Comparison of ENCODE assay signal across 1 cellular context in the genomic region with DNA sequence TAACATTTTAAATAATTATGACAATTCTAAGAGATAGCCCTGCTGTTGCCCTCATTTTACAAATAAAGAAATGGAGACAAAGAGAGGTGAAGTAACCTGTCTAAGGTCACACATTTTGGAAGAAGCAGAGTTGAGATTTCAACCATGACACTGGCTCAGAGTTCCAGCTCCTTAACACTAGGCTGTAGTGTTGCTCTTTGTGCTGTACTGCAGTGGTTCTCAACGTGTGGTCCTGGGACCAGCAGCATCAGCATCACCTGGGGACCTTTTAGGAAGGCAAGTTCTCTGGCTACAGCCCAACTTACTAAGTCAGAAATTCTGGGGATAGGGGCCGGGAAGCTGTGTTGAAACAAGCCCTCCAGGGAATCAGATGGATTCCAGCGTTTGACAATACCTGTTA.
TF ChIP-seq lines count a peak whose summit lies in the region.

No MANE protein-coding gene starts in this region.

TF ChIP-seq in SK-N-SH, 30 proteins besides CTCF, POLR2A, EP300 and RAD21 (continued from another document):
- TF ChIP-seq, protein P1, sequence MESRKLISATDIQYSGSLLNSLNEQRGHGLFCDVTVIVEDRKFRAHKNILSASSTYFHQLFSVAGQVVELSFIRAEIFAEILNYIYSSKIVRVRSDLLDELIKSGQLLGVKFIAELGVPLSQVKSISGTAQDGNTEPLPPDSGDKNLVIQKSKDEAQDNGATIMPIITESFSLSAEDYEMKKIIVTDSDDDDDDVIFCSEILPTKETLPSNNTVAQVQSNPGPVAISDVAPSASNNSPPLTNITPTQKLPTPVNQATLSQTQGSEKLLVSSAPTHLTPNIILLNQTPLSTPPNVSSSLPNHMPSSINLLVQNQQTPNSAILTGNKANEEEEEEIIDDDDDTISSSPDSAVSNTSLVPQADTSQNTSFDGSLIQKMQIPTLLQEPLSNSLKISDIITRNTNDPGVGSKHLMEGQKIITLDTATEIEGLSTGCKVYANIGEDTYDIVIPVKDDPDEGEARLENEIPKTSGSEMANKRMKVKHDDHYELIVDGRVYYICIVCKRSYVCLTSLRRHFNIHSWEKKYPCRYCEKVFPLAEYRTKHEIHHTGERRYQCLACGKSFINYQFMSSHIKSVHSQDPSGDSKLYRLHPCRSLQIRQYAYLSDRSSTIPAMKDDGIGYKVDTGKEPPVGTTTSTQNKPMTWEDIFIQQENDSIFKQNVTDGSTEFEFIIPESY (IDR thresholded peaks at IDR 0.05; ENCODE audit: borderline replicate concordance, low read depth), result no peak
- no peak for TF ChIP-seq CHD2 (IDR thresholded peaks at IDR 0.05; ENCODE audit: low read length, partially characterized antibody)
- TF ChIP-seq, protein P2, sequence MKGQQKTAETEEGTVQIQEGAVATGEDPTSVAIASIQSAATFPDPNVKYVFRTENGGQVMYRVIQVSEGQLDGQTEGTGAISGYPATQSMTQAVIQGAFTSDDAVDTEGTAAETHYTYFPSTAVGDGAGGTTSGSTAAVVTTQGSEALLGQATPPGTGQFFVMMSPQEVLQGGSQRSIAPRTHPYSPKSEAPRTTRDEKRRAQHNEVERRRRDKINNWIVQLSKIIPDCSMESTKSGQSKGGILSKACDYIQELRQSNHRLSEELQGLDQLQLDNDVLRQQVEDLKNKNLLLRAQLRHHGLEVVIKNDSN (IDR thresholded peaks at IDR 0.05; ENCODE audit: borderline replicate concordance, low read depth), result no peak
